Comparison of ENCODE assay signal across 15 cellular contexts in genomic region chr4:147596377-147596776, GRCh38. TPM values are rescaled to one million over a fixed set of nuclear protein-coding genes. Genes with fewer than 3 reads are reported as not detected.
DNase-seq lines count a peak whose midpoint lies in the region; ATAC-seq, FAIRE-seq and TF ChIP-seq lines count a peak whose summit lies in the region.
"Had no signal": no experiment of that assay in that cellular context is flagged by ENCODE, and none has a peak within 500 bp of the region (broad histone marks: within the 10 kb centered on the region; RNA-seq: fewer than 3 reads in every experiment).

No MANE protein-coding gene starts in this region.

- H3K27ac ChIP-seq in IMR-90 (ENCODE audit: insufficient read depth, low read length): no peak overlapping the region
- H3K27ac ChIP-seq: gastrocnemius medialis, neutrophil had no signal

- peaks cover 4% of the 10 kb centered on the region for H3K4me1 Mint-ChIP-seq in activated T-helper 17 cell treated with anti-CD3 and anti-CD28 coated beads, Interleukin-2, amount 50 U/mL, for 72 hours
- H3K4me1 Mint-ChIP-seq: stimulated activated naive B cell treated with anti-CD40 and anti-IgM and Interleukin-4, amounts not matched to agents 10 μg/mL and 1 μg/mL and 100 μg/mL, for 72 hours had no signal

- H2BK5ac ChIP-seq in IMR-90 (ENCODE audit: low read depth, low read length, poor library complexity, severe bottlenecking): peak overlapping the region; percentile 25

- H3K36me3 ChIP-seq in IMR-90 (ENCODE audit: control insufficient read depth, insufficient read depth, low read length): no peaks in the 10 kb centered on the region
- H3K36me3 ChIP-seq: gastrocnemius medialis, neutrophil had no signal

- intact Hi-C loops in IMR-90 (cut with micrococcal nuclease): loop anchor here (2.0 kb wide), 1 partner anchor 270 kb away; no protein-coding TSS in a partner anchor

- no peaks in the 10 kb centered on the region for H3K9me3 ChIP-seq in IMR-90 (ENCODE audit: control insufficient read depth, insufficient read depth, low read length)
- H3K9me3 ChIP-seq: gastrocnemius medialis, neutrophil had no signal

- H3K27ac Mint-ChIP-seq in activated T-helper 17 cell treated with anti-CD3 and anti-CD28 coated beads, Interleukin-2, amount 50 U/mL, for 72 hours: no peak overlapping the region
- H3K27ac Mint-ChIP-seq: stimulated activated naive B cell treated with anti-CD40 and anti-IgM and Interleukin-4, amounts not matched to agents 10 μg/mL and 1 μg/mL and 100 μg/mL, for 72 hours had no signal

- H2AK9ac ChIP-seq in IMR-90 (replicated peaks; ENCODE audit: low read depth, low read length, poor library complexity): no peak overlapping the region

- BruUV-seq in IMR-90 (replicated peaks; lab: Mats Ljungman, UMichigan): no TSS peak

- no peak overlapping the region for H2AK5ac ChIP-seq in IMR-90 (ENCODE audit: low read depth, low read length)

- POLR2A ChIA-PET in IMR-90 (lab: Charles Lee; ENCODE audit: unreplicated experiment): no interaction called here

- H2AFZ ChIP-seq in IMR-90 (replicated peaks; ENCODE audit: low read length, poor library complexity): no peak overlapping the region

- DNase-seq in GM13976 (ENCODE audit: low spot score) (peak; percentile 34), IMR-90 (peak; percentile 31), kidney glomerular epithelial cell (lab: John Stamatoyannopoulos, UW) (peak; percentile 31), T1000 (lab: John Stamatoyannopoulos, UW) (no peak), HTR-8/SVneo (ENCODE audit: insufficient read length, low spot score) (no peak), NCI-H226 (no peak)
- DNase-seq: activated T-cell treated with anti-CD3 and anti-CD28 coated beads for 4 hours; gastrocnemius medialis; left colon; NCI-H146; stimulated activated naive B cell treated with anti-CD40 and anti-IgM and Interleukin-4, amounts not matched to agents 10 μg/mL and 1 μg/mL and 100 μg/mL, for 72 hours had no signal

- no peaks in the 10 kb centered on the region for H3K27me3 ChIP-seq in IMR-90 (ENCODE audit: control insufficient read depth, insufficient read depth, low read length)
- H3K27me3 ChIP-seq: gastrocnemius medialis had no signal

- H3K4ac ChIP-seq in IMR-90 (ENCODE audit: low read depth, low read length): no peak overlapping the region

- dilution Hi-C loops in IMR-90 (cut with HindIII; ENCODE audit: low sequenced_read_pairs, unreplicated experiment): no loop called here

- WGBS in IMR-90 (ENCODE audit: extremely low coverage in 2 of 2, insufficient read length in 1 of 2), 2 experiments: no CpG with 5 or more reads among the region's 1 CpG

- FAIRE-seq in HTR-8/SVneo (lab: Jason Lieb, UNC): no peak

- in situ Hi-C loops in GM13976 (cut with MboI; ENCODE audit: low sequenced_read_pairs, unreplicated experiment) (loop anchor here (25.0 kb wide), 1 partner anchor 434 kb away; no protein-coding TSS in a partner anchor), IMR-90 (cut with MboI; ENCODE audit: low sequenced_read_pairs) (loop anchor here (5.0 to 25.0 kb wide), 3 partner anchors 271 to 1259 kb away; no protein-coding TSS in a partner anchor)

- H3K9me3 Mint-ChIP-seq in activated T-helper 17 cell treated with anti-CD3 and anti-CD28 coated beads, Interleukin-2, amount 50 U/mL, for 72 hours: no peaks in the 10 kb centered on the region
- H3K9me3 Mint-ChIP-seq: stimulated activated naive B cell treated with anti-CD40 and anti-IgM and Interleukin-4, amounts not matched to agents 10 μg/mL and 1 μg/mL and 100 μg/mL, for 72 hours had no signal

- H3K4me1 ChIP-seq in IMR-90 (ENCODE audit: control insufficient read depth, insufficient read depth, low read length): peaks cover 16% of the 10 kb centered on the region
- H3K4me1 ChIP-seq: gastrocnemius medialis had no signal

- peak; percentile 33; the same call in 1 of the 2 replicates for TF ChIP-seq RAD21 in IMR-90 (IDR thresholded peaks at IDR 0.05; ENCODE audit: low read length)

- H3K79me1 ChIP-seq in IMR-90 (ENCODE audit: low read depth in 1 of 2, low read length in 2 of 2): peaks cover 0 to 4% of the 10 kb centered on the region in 2 experiments; a peak in 1 of 4 replicates

- TF ChIP-seq CTCF in GM13976 (IDR thresholded peaks at IDR 0.05; ENCODE audit: borderline replicate concordance, control extremely low read depth, extremely low read depth, insufficient read depth, missing control alignments) (no peak), IMR-90 (conservative IDR thresholded peaks at IDR 0.05; ENCODE audit: low read depth, low read length) (peak; percentile 30; the same call in 1 of the 2 replicates)

- ATAC-seq in IMR-90 (ENCODE audit: low read depth) (no peak), GM18517 (IDR thresholded peaks at IDR 0.05; ENCODE audit: unreplicated experiment) (no peak)
- peak; percentile 18 for ATAC-seq in activated T-helper 17 cell treated with anti-CD3 and anti-CD28 coated beads, Interleukin-2, amount 50 U/mL, for 72 hours (replicated peaks)
- ATAC-seq: gastrocnemius medialis; left colon; Panc1; stimulated activated naive B cell treated with anti-CD40 and anti-IgM and Interleukin-4, amounts not matched to agents 10 μg/mL and 1 μg/mL and 100 μg/mL, for 72 hours had no signal

- H3K4me3 ChIP-seq in IMR-90 (ENCODE audit: insufficient read depth, low read depth, low read length): no peak overlapping the region
- H3K4me3 ChIP-seq: gastrocnemius medialis had no signal

- H3K9me1 ChIP-seq in IMR-90 (ENCODE audit: insufficient read depth, low read length): peaks cover 12% of the 10 kb centered on the region

- no peak overlapping the region for H3K18ac ChIP-seq in IMR-90 (ENCODE audit: low read depth, low read length)

- H3K4me3 Mint-ChIP-seq in activated T-helper 17 cell treated with anti-CD3 and anti-CD28 coated beads, Interleukin-2, amount 50 U/mL, for 72 hours: no peak overlapping the region
- H3K4me3 Mint-ChIP-seq: stimulated activated naive B cell treated with anti-CD40 and anti-IgM and Interleukin-4, amounts not matched to agents 10 μg/mL and 1 μg/mL and 100 μg/mL, for 72 hours had no signal

- no peak overlapping the region for H4K91ac ChIP-seq in IMR-90 (ENCODE audit: insufficient read depth, low read depth, low read length)

- no peak overlapping the region for H3K56ac ChIP-seq in IMR-90 (ENCODE audit: extremely low read depth, insufficient read depth, low read length)

- no peak overlapping the region for H3K14ac ChIP-seq in IMR-90 (replicated peaks; ENCODE audit: low read depth, low read length)

- no peaks in the 10 kb centered on the region for H4K20me1 ChIP-seq in IMR-90 (ENCODE audit: insufficient read depth, low read length)

- CTCF ChIA-PET in IMR-90 (lab: Yijun Ruan, JAX): interaction anchor here (2.0 kb wide), 1 partner anchor 270 kb away, joined by 9 read pairs; no protein-coding TSS in a partner anchor

- no peak overlapping the region for H2BK15ac ChIP-seq in IMR-90 (ENCODE audit: low read depth, low read length)

- H4K8ac ChIP-seq in IMR-90 (ENCODE audit: low read depth in 2 of 2, low read length in 2 of 2): no peak overlapping the region

- peak overlapping the region; percentile 83; the same call in 1 of the 2 replicates for H2BK20ac ChIP-seq in IMR-90 (ENCODE audit: low read depth, low read length)

- TF ChIP-seq POLR2A in IMR-90 (IDR thresholded peaks at IDR 0.05; ENCODE audit: low read depth, low read length): no peak

- no peak overlapping the region for H3K4me2 ChIP-seq in IMR-90 (ENCODE audit: low read depth, low read length)

- no peak overlapping the region for H2BK120ac ChIP-seq in IMR-90 (ENCODE audit: low read depth, low read length)

- H3K27me3 Mint-ChIP-seq in activated T-helper 17 cell treated with anti-CD3 and anti-CD28 coated beads, Interleukin-2, amount 50 U/mL, for 72 hours: peaks cover 1% of the 10 kb centered on the region

- H4K5ac ChIP-seq in IMR-90 (ENCODE audit: low read depth, low read length): no peak overlapping the region

- no peak overlapping the region for H3K9ac ChIP-seq in IMR-90 (ENCODE audit: low read depth, low read length)

- H3K36me3 Mint-ChIP-seq in activated T-helper 17 cell treated with anti-CD3 and anti-CD28 coated beads, Interleukin-2, amount 50 U/mL, for 72 hours (ENCODE audit: low read depth): no peaks in the 10 kb centered on the region
- H3K36me3 Mint-ChIP-seq: stimulated activated naive B cell treated with anti-CD40 and anti-IgM and Interleukin-4, amounts not matched to agents 10 μg/mL and 1 μg/mL and 100 μg/mL, for 72 hours had no signal

- H3K23ac ChIP-seq in IMR-90 (ENCODE audit: low read depth, low read length): no peak overlapping the region

TF ChIP-seq in IMR-90, 13 proteins besides CTCF, POLR2A, EP300 and RAD21:
- TF ChIP-seq MAZ (IDR thresholded peaks at IDR 0.05; ENCODE audit: borderline replicate concordance, low read depth, low read length) (no peak), CHD1 (IDR thresholded peaks at IDR 0.05; ENCODE audit: low read depth, low read length) (no peak), MAFK (IDR thresholded peaks at IDR 0.05; ENCODE audit: low read depth, low read length) (no peak), NFE2L2 (IDR thresholded peaks at IDR 0.05; ENCODE audit: low read depth, low read length) (no peak), MXI1 (IDR thresholded peaks at IDR 0.05; ENCODE audit: borderline replicate concordance, low read depth, low read length) (no peak), BHLHE40 (IDR thresholded peaks at IDR 0.05; ENCODE audit: low read depth, low read length) (no peak), FOS (IDR thresholded peaks at IDR 0.05; ENCODE audit: low read depth, low read length) (no peak), RCOR1 (IDR thresholded peaks at IDR 0.05; ENCODE audit: insufficient replicate concordance, low read length) (no peak)

RNA-seq across cellular contexts. Expression of gene TMEM184C, which starts 20.8 kb away (rescaled TPM):
- total RNA-seq in IMR-90 (2012; rRNA removed): 67.6 and 71.7 TPM in 2 replicates
- polyA plus RNA-seq in IMR-90 (2012; rRNA removed): 13.5 and 17.4 TPM in 2 replicates
- 12.7 TPM in 2 replicates for polyA plus RNA-seq in IMR-90 (2012; cell fraction: cytosol; rRNA removed)
- 5.8 and 14.3 TPM in 2 replicates for polyA plus RNA-seq in IMR-90 (2012; cell fraction: nucleus; rRNA removed; ENCODE audit: low replicate concordance)
- 10 to 100 TPM; 14.1 to 18.9 TPM for total RNA-seq in activated T-helper 17 cell treated with anti-CD3 and anti-CD28 coated beads, Interleukin-2, amount 50 U/mL, for 72 hours

Comparison
In these comparisons a context has a peak if more than half of its experiments do, and no peak if none do; other contexts are left out.
1. DNase-seq: peak in GM13976 (single experiment), IMR-90 (single experiment) and kidney glomerular epithelial cell (single experiment); none in T1000 (single experiment), HTR-8/SVneo (single experiment) and NCI-H226 (single experiment).